8 cellular contexts compared by ENCODE assay signal in genomic region chr16:52912565-52913173, GRCh38.
A peak's percentile ranks its signal among the peaks of the same experiment; 100 is the strongest.
DNase-seq lines count a peak whose midpoint lies in the region; ATAC-seq and TF ChIP-seq lines count a peak whose summit lies in the region.

No MANE protein-coding gene starts in this region.

- no peak overlapping the region for H3K27ac ChIP-seq in brain microvascular endothelial cell

- ATAC-seq in GM18517 (IDR thresholded peaks at IDR 0.05; ENCODE audit: unreplicated experiment) (peak; percentile 55), HG03439 (IDR thresholded peaks at IDR 0.05; ENCODE audit: unreplicated experiment) (no peak)

- DNase-seq in BJ (ENCODE audit: low read depth) (no peak), HK-2 (ENCODE audit: unreplicated experiment) (peak; percentile 44), NCI-H82 treated with DMSO at 0.1 percent for 48 hours (lab: John Stamatoyannopoulos, UW; ENCODE audit: unreplicated experiment) (peak; percentile 38), brain microvascular endothelial cell (peak; percentile 64), iris pigment epithelial cell (ENCODE audit: low read depth) (peak; percentile 60)
- peak; percentile 10 to 31 (median 17) for DNase-seq in stimulated activated CD4-positive, alpha-beta T cell treated with anti-CD3 and anti-CD28 coated beads, TNF-alpha, amount 100 ng/mL, for 48 hours (ENCODE audit: low read depth in 3 of 3)

- no peaks in the 10 kb centered on the region for H3K36me3 ChIP-seq in BJ (ENCODE audit: control insufficient read depth, insufficient read depth, low read length)
- no peaks in the 10 kb centered on the region for H3K36me3 ChIP-seq in brain microvascular endothelial cell (replicated peaks)

- no peaks in the 10 kb centered on the region for H3K27me3 ChIP-seq in BJ (ENCODE audit: control insufficient read depth, insufficient read depth, low read length)
- no peaks in the 10 kb centered on the region for H3K27me3 ChIP-seq in brain microvascular endothelial cell (replicated peaks)

- CTCF ChIA-PET in BJ (lab: Yijun Ruan, JAX): interaction anchor here (0.9 to 1.9 kb wide), 6 partner anchors 11 to 721 kb away, joined by 3 to 8 read pairs (median 4); no protein-coding TSS in a partner anchor

- H3K4me3 ChIP-seq in BJ (ENCODE audit: low read depth, low read length) (no peak overlapping the region), brain microvascular endothelial cell (ENCODE audit: low read depth, low read length) (no peak overlapping the region)

- in situ Hi-C loops in brain microvascular endothelial cell (cut with HindIII; ENCODE audit: low pct_ligation_motif_present, low sequenced_read_pairs): no loop called here

- POLR2A ChIA-PET in BJ (lab: Charles Lee): no interaction called here

- TF ChIP-seq CTCF in BJ (IDR thresholded peaks at IDR 0.05; ENCODE audit: insufficient read depth, low read depth, low read length) (peak; percentile 71), brain microvascular endothelial cell (IDR thresholded peaks at IDR 0.05; ENCODE audit: low read depth, low read length, missing control alignments) (peak; percentile 89)
